8 cellular contexts compared by ENCODE assay signal in genomic region chr5:7754997-7755596, GRCh38.
A peak's percentile ranks its signal among the peaks of the same experiment; 100 is the strongest.
DNase-seq lines count a peak whose midpoint lies in the region; ATAC-seq, FAIRE-seq and TF ChIP-seq lines count a peak whose summit lies in the region.

No MANE protein-coding gene starts in this region.

- no peak overlapping the region for H3K9ac ChIP-seq in BLaER1

- H3K27ac ChIP-seq in BLaER1 (no peak overlapping the region), heart right ventricle (no peak overlapping the region), small intestine (ENCODE audit: low read depth in 1 of 2, low read length in 1 of 2) (no peak overlapping the region)

- no peak for FAIRE-seq in small intestine (lab: Jason Lieb, UNC)

- WGBS in heart right ventricle, 2 donors, result 26 to 29% methylated on average over 13 of the region's 13 CpGs
- 38 to 46% (median 40%) methylated on average over 13 of the region's 13 CpGs for WGBS in small intestine, 3 donors

- intact Hi-C loops in heart right ventricle (cut with DNase I), result loop anchor here in 1 of 10 donors (5.0 kb wide), 1 partner anchor 988 kb away; no protein-coding TSS in a partner anchor

- no peaks in the 10 kb centered on the region for H3K27me3 ChIP-seq in BLaER1
- peaks cover 0 to 29% (median 21%) of the 10 kb centered on the region in 7 donors for H3K27me3 ChIP-seq in heart right ventricle
- H3K27me3 ChIP-seq in small intestine (ENCODE audit: control insufficient read depth in 2 of 2, insufficient read depth in 2 of 2, low read length in 2 of 2), result no peaks in the 10 kb centered on the region

- no peaks in the 10 kb centered on the region for H3K36me3 ChIP-seq in BLaER1
- H3K36me3 ChIP-seq in heart right ventricle, result no peaks in the 10 kb centered on the region
- no peaks in the 10 kb centered on the region for H3K36me3 ChIP-seq in small intestine (ENCODE audit: control insufficient read depth in 2 of 2, insufficient read depth in 2 of 2, low read length in 2 of 2)

- ATAC-seq in GM18511 (IDR thresholded peaks at IDR 0.05; ENCODE audit: unreplicated experiment) (peak; percentile 92), HG02981 (IDR thresholded peaks at IDR 0.05; ENCODE audit: unreplicated experiment) (peak; percentile 76), heart right ventricle (peak in 3 of 8 donors; percentile 27 to 45 (median 39))

- peak; percentile 2 for DNase-seq in NCI-H226
- peak; percentile 79 for DNase-seq in activated CD8-positive, alpha-beta memory T cell treated with anti-CD3 and anti-CD28 coated beads, Interleukin-2, amount 50 U/mL, for 48 hours
- peak in 1 of 2 donors; percentile 33 for DNase-seq in heart right ventricle
- peak; percentile 47 for DNase-seq in small intestine
- no peak for DNase-seq in NCI-H2171 (lab: John Stamatoyannopoulos, UW)

- H4K20me1 ChIP-seq in BLaER1, result no peaks in the 10 kb centered on the region

- no peak overlapping the region for H3K4me3 ChIP-seq in BLaER1
- H3K4me3 ChIP-seq in heart right ventricle, result no peak overlapping the region
- no peak overlapping the region for H3K4me3 ChIP-seq in small intestine (ENCODE audit: low read depth in 1 of 2, low read length in 2 of 2)

- peak in 7 of 9 donors; percentile 35 to 71 (median 47) for TF ChIP-seq CTCF in heart right ventricle (IDR thresholded peaks at IDR 0.05)

- peak overlapping the region; percentile 61; the same call in 1 of the 2 replicates for H3K4me2 ChIP-seq in BLaER1

- H3K4me1 ChIP-seq in BLaER1 (peaks cover 42% of the 10 kb centered on the region), heart right ventricle (no peaks in the 10 kb centered on the region), small intestine (ENCODE audit: control insufficient read depth in 2 of 2, insufficient read depth in 1 of 2, low read depth in 1 of 2, low read length in 1 of 2) (no peaks in the 10 kb centered on the region)

- no peaks in the 10 kb centered on the region for H3K9me3 ChIP-seq in BLaER1
- H3K9me3 ChIP-seq in heart right ventricle, result no peaks in the 10 kb centered on the region
- no peaks in the 10 kb centered on the region for H3K9me3 ChIP-seq in small intestine (ENCODE audit: control insufficient read depth, low read depth)
